Comparison of ENCODE assay signal across 18 cellular contexts in genomic region chr19:47195462-47195861, GRCh38. TPM values are rescaled to one million over a fixed set of nuclear protein-coding genes. Genes with fewer than 3 reads are reported as not detected.
DNase-seq lines count a peak whose midpoint lies in the region; ATAC-seq and TF ChIP-seq lines count a peak whose summit lies in the region.
"Had no signal": no experiment of that assay in that cellular context is flagged by ENCODE, and none has a peak within 500 bp of the region (broad histone marks: within the 10 kb centered on the region; RNA-seq: fewer than 3 reads in every experiment).

No MANE protein-coding gene starts in this region.

- peaks cover 10% of the 10 kb centered on the region for H3K4me1 ChIP-seq in mesenchymal stem cell (ENCODE audit: control insufficient read depth, insufficient read depth, low read depth, low read length)

- H4K8ac ChIP-seq in mesenchymal stem cell (ENCODE audit: low read length): no peak overlapping the region

- H3K4ac ChIP-seq in mesenchymal stem cell (ENCODE audit: low read depth in 1 of 2, low read length in 2 of 2): no peak overlapping the region

- H2AFZ ChIP-seq in mesenchymal stem cell (ENCODE audit: low read depth, low read length): no peak overlapping the region

- no peak overlapping the region for H3K14ac ChIP-seq in mesenchymal stem cell (ENCODE audit: low read length in 2 of 2)

- no peak overlapping the region for H2BK5ac ChIP-seq in mesenchymal stem cell (ENCODE audit: low read depth, low read length, poor library complexity, severe bottlenecking)

- no peak overlapping the region for H3K27ac ChIP-seq in mesenchymal stem cell (ENCODE audit: low read length, poor library complexity, severe bottlenecking)
- H3K27ac ChIP-seq: SJSA1 had no signal

- no peak for TF ChIP-seq CTCF in progenitor cell of endocrine pancreas (IDR thresholded peaks at IDR 0.05; ENCODE audit: unreplicated experiment)

- peak overlapping the region; percentile 89 for H3K27ac Mint-ChIP-seq in activated naive CD8-positive, alpha-beta T cell
- H3K27ac Mint-ChIP-seq in activated naive CD8-positive, alpha-beta T cell treated with anti-CD3 and anti-CD28 coated beads for 36 hours: no peak overlapping the region
- H3K27ac Mint-ChIP-seq in effector memory CD8-positive, alpha-beta T cell: peak overlapping the region; percentile 59 to 75
- peak overlapping the region; percentile 69 for H3K27ac Mint-ChIP-seq in progenitor cell of endocrine pancreas

- no peaks in the 10 kb centered on the region for H3K27me3 Mint-ChIP-seq in activated naive CD8-positive, alpha-beta T cell
- H3K27me3 Mint-ChIP-seq in activated naive CD8-positive, alpha-beta T cell treated with anti-CD3 and anti-CD28 coated beads for 36 hours: no peaks in the 10 kb centered on the region
- no peaks in the 10 kb centered on the region for H3K27me3 Mint-ChIP-seq in effector memory CD8-positive, alpha-beta T cell
- H3K27me3 Mint-ChIP-seq in progenitor cell of endocrine pancreas: no peaks in the 10 kb centered on the region
- H3K27me3 Mint-ChIP-seq: IgD-negative memory B cell had no signal

- no peaks in the 10 kb centered on the region for H3K9me3 Mint-ChIP-seq in activated naive CD8-positive, alpha-beta T cell (ENCODE audit: low read depth)
- H3K9me3 Mint-ChIP-seq in activated naive CD8-positive, alpha-beta T cell treated with anti-CD3 and anti-CD28 coated beads for 36 hours: no peaks in the 10 kb centered on the region
- no peaks in the 10 kb centered on the region for H3K9me3 Mint-ChIP-seq in effector memory CD8-positive, alpha-beta T cell
- H3K9me3 Mint-ChIP-seq in progenitor cell of endocrine pancreas (ENCODE audit: low read depth): no peaks in the 10 kb centered on the region
- H3K9me3 Mint-ChIP-seq: CD14-positive monocyte, IgD-negative memory B cell had no signal

- no peak overlapping the region for H2BK120ac ChIP-seq in mesenchymal stem cell (ENCODE audit: low read depth, low read length)

- H3K36me3 Mint-ChIP-seq in activated naive CD8-positive, alpha-beta T cell: peaks cover 9% of the 10 kb centered on the region
- peaks cover 36% of the 10 kb centered on the region for H3K36me3 Mint-ChIP-seq in activated naive CD8-positive, alpha-beta T cell treated with anti-CD3 and anti-CD28 coated beads for 36 hours
- H3K36me3 Mint-ChIP-seq in effector memory CD8-positive, alpha-beta T cell (ENCODE audit: insufficient read depth): peaks cover 20% of the 10 kb centered on the region
- H3K36me3 Mint-ChIP-seq in progenitor cell of endocrine pancreas (ENCODE audit: insufficient read depth): peaks cover 16% of the 10 kb centered on the region

- H3K4me3 Mint-ChIP-seq in activated naive CD8-positive, alpha-beta T cell: no peak overlapping the region
- no peak overlapping the region for H3K4me3 Mint-ChIP-seq in activated naive CD8-positive, alpha-beta T cell treated with anti-CD3 and anti-CD28 coated beads for 36 hours
- no peak overlapping the region for H3K4me3 Mint-ChIP-seq in effector memory CD8-positive, alpha-beta T cell
- H3K4me3 Mint-ChIP-seq in progenitor cell of endocrine pancreas (ENCODE audit: low read depth): no peak overlapping the region
- H3K4me3 Mint-ChIP-seq: CD14-positive monocyte, IgD-negative memory B cell had no signal

- H2BK12ac ChIP-seq in mesenchymal stem cell (ENCODE audit: low read length in 2 of 2): no peak overlapping the region

- no peak for DNase-seq in activated naive CD8-positive, alpha-beta T cell treated with anti-CD3 and anti-CD28 coated beads for 36 hours
- peak; percentile 23 for DNase-seq in OCI-M1 (lab: John Stamatoyannopoulos, UW)
- DNase-seq in effector memory CD8-positive, alpha-beta T cell: no peak
- DNase-seq in progenitor cell of endocrine pancreas (ENCODE audit: low spot score, unreplicated experiment): no peak
- no peak for DNase-seq in mesenchymal stem cell
- DNase-seq: Caco-2, DMS153, NCI-H1417, NCI-H1930, NCI-H510A, NCI-H774, PC-3 had no signal

- H3K9me3 ChIP-seq in mesenchymal stem cell (ENCODE audit: control insufficient read depth, low read length): no peaks in the 10 kb centered on the region
- H3K9me3 ChIP-seq: Caco-2, SJSA1 had no signal

- no peak overlapping the region for H3K23ac ChIP-seq in mesenchymal stem cell (ENCODE audit: low read length in 2 of 2)

- no peak overlapping the region for H2BK15ac ChIP-seq in mesenchymal stem cell (ENCODE audit: low read depth, poor library complexity, severe bottlenecking)

- H2AK5ac ChIP-seq in mesenchymal stem cell (ENCODE audit: low read length, severe bottlenecking): no peak overlapping the region

- no peak overlapping the region for H3K18ac ChIP-seq in mesenchymal stem cell (ENCODE audit: low read depth in 1 of 2, low read length in 2 of 2)

- 100% methylated on average over 1 of the region's 1 CpG for WGBS in mesenchymal stem cell

- no peak for ATAC-seq in effector memory CD8-positive, alpha-beta T cell (replicated peaks)
- ATAC-seq in GM19035 (IDR thresholded peaks at IDR 0.05; ENCODE audit: unreplicated experiment) (no peak), GM19452 (IDR thresholded peaks at IDR 0.05; ENCODE audit: unreplicated experiment) (no peak)
- ATAC-seq: PC-3 had no signal

- peaks cover 34% of the 10 kb centered on the region for H3K4me1 Mint-ChIP-seq in activated naive CD8-positive, alpha-beta T cell (ENCODE audit: low read depth)
- peaks cover 20% of the 10 kb centered on the region for H3K4me1 Mint-ChIP-seq in activated naive CD8-positive, alpha-beta T cell treated with anti-CD3 and anti-CD28 coated beads for 36 hours
- H3K4me1 Mint-ChIP-seq in effector memory CD8-positive, alpha-beta T cell (ENCODE audit: low read depth in 2 of 2): peaks cover 0 to 5% of the 10 kb centered on the region in 2 donors
- H3K4me1 Mint-ChIP-seq in progenitor cell of endocrine pancreas (ENCODE audit: low read depth): peaks cover 25% of the 10 kb centered on the region
- H3K4me1 Mint-ChIP-seq: CD14-positive monocyte had no signal

- peaks cover 19% of the 10 kb centered on the region for H3K79me1 ChIP-seq in mesenchymal stem cell (replicated peaks; ENCODE audit: low read length, poor library complexity, severe bottlenecking)

- no peak overlapping the region for H3K4me2 ChIP-seq in mesenchymal stem cell (ENCODE audit: low read length, poor library complexity, severe bottlenecking)

- no peak overlapping the region for H3K9ac ChIP-seq in mesenchymal stem cell (ENCODE audit: low read length)

- no peak overlapping the region for H4K91ac ChIP-seq in mesenchymal stem cell (ENCODE audit: low read length)

- peaks cover 21 to 47% of the 10 kb centered on the region in 2 experiments for H3K36me3 ChIP-seq in mesenchymal stem cell (ENCODE audit: control insufficient read depth in 1 of 2, insufficient read depth in 2 of 2, low read depth in 1 of 2, low read length in 2 of 2)

- H3K27me3 ChIP-seq in mesenchymal stem cell (ENCODE audit: control insufficient read depth in 1 of 2, insufficient read depth in 1 of 2, low read length in 2 of 2): no peaks in the 10 kb centered on the region
- H3K27me3 ChIP-seq: SJSA1 had no signal

- H3K4me3 ChIP-seq in mesenchymal stem cell (ENCODE audit: insufficient read depth in 1 of 2, low read depth in 1 of 2, low read length in 2 of 2): no peak overlapping the region
- H3K4me3 ChIP-seq: SJSA1 had no signal

RNA-seq across cellular contexts. Expression of gene BBC3, which starts 35.5 kb away (rescaled TPM):
- total RNA-seq in activated naive CD8-positive, alpha-beta T cell treated with anti-CD3 and anti-CD28 coated beads for 36 hours: 10 to 100 TPM; 12.5 to 13.3 TPM
- total RNA-seq in progenitor cell of endocrine pancreas: 18.3 and 23.5 TPM in 2 replicates
- 7.2 TPM for polyA plus RNA-seq in mesenchymal stem cell (2013, experiment 1 of 2)
- 7.0 TPM for polyA plus RNA-seq in mesenchymal stem cell (2013, experiment 2 of 2)
